In genomic region chr11:10457901-10458300, GRCh38 we compare ENCODE assay signal across 16 cellular contexts. TPM values are rescaled to one million over a fixed set of nuclear protein-coding genes. Genes with fewer than 3 reads are reported as not detected.
DNase-seq lines count a peak whose midpoint lies in the region; ATAC-seq and TF ChIP-seq lines count a peak whose summit lies in the region.
"Had no signal": no experiment of that assay in that cellular context is flagged by ENCODE, and none has a peak within 500 bp of the region (broad histone marks: within the 10 kb centered on the region; RNA-seq: fewer than 3 reads in every experiment).

No MANE protein-coding gene starts in this region.

- H2BK12ac ChIP-seq in H9 (ENCODE audit: insufficient read length, low read depth, low read length): no peak overlapping the region

- peak overlapping the region; percentile 75 for H3K27ac ChIP-seq in CD4-positive, alpha-beta memory T cell (ENCODE audit: low read depth, low read length)
- no peak overlapping the region for H3K27ac ChIP-seq in H9 (ENCODE audit: insufficient read length, low read depth, low read length)
- H3K27ac ChIP-seq in mucosa of rectum (ENCODE audit: low read depth in 2 of 2, low read length in 2 of 2): no peak overlapping the region
- no peak overlapping the region for H3K27ac ChIP-seq in right atrium auricular region
- H3K27ac ChIP-seq: SK-N-MC had no signal

- POLR2A ChIA-PET in CD4-positive, alpha-beta memory T cell (lab: Charles Lee; ENCODE audit: partially characterized antibody): interaction anchor here (2.0 to 5.8 kb wide), 7 partner anchors 12 to 1385 kb away, joined by 5 to 43 read pairs (median 12); partner anchors contain the start of genes EIF4G2, RNF141 and USP47

- H3K27me3 ChIP-seq in CD4-positive, alpha-beta memory T cell (ENCODE audit: insufficient read depth, low read length): no peaks in the 10 kb centered on the region
- H3K27me3 ChIP-seq in H9 (ENCODE audit: insufficient read depth, low read length) (no peaks in the 10 kb centered on the region), mucosa of rectum (ENCODE audit: control insufficient read depth in 2 of 2, insufficient read depth in 2 of 2, low read length in 2 of 2) (no peaks in the 10 kb centered on the region), right atrium auricular region (no peaks in the 10 kb centered on the region)

- no peak for DNase-seq in CD4-positive, alpha-beta memory T cell
- peak; percentile 14 for DNase-seq in H9
- no peak for DNase-seq in activated CD8-positive, alpha-beta memory T cell treated with anti-CD3 and anti-CD28 coated beads, Interleukin-2, amount 10 ng/mL, durations not matched to agents 7 days and 5 days
- DNase-seq in GDM1 (lab: John Stamatoyannopoulos, UW): no peak
- no peak for DNase-seq in right atrium auricular region (ENCODE audit: low spot score)
- DNase-seq in superior temporal gyrus (ENCODE audit: extremely low spot score): no peak
- DNase-seq: central memory CD4-positive, alpha-beta T cell; GF-D8; NCI-H2081 treated with DMSO at 0.1 percent for 48 hours had no signal

- H3K9ac ChIP-seq in H9 (ENCODE audit: extremely low read depth, insufficient read length, low read length): no peak overlapping the region
- no peak overlapping the region for H3K9ac ChIP-seq in mucosa of rectum (ENCODE audit: low read depth in 1 of 2, low read length in 2 of 2)

- H3K36me3 ChIP-seq in CD4-positive, alpha-beta memory T cell (ENCODE audit: insufficient read depth, low read length): peaks cover 18% of the 10 kb centered on the region
- H3K36me3 ChIP-seq in mucosa of rectum (ENCODE audit: control insufficient read depth in 2 of 2, insufficient read depth in 2 of 2, low read length in 2 of 2): peaks cover 9 to 11% of the 10 kb centered on the region in 2 donors
- H3K36me3 ChIP-seq in right atrium auricular region: no peaks in the 10 kb centered on the region
- H3K36me3 ChIP-seq: HAP-1 had no signal

- no peak overlapping the region for H3K18ac ChIP-seq in H9 (ENCODE audit: insufficient read length, low read depth, low read length)

- H4K91ac ChIP-seq in H9 (ENCODE audit: insufficient read length, low read depth, low read length): no peak overlapping the region

- no peaks in the 10 kb centered on the region for H3K27me3 Mint-ChIP-seq in CD4-positive, alpha-beta memory T cell
- peaks cover 3% of the 10 kb centered on the region for H3K27me3 Mint-ChIP-seq in H9 (ENCODE audit: low read depth)
- H3K27me3 Mint-ChIP-seq in activated CD8-positive, alpha-beta memory T cell treated with anti-CD3 and anti-CD28 coated beads, Interleukin-2, amount 10 ng/mL, durations not matched to agents 7 days and 5 days: no peaks in the 10 kb centered on the region

- H3K9me3 ChIP-seq in CD4-positive, alpha-beta memory T cell (ENCODE audit: control insufficient read depth in 1 of 2, low read length in 2 of 2): no peaks in the 10 kb centered on the region
- H3K9me3 ChIP-seq in H9 (ENCODE audit: control insufficient read depth, low read depth, low read length) (no peaks in the 10 kb centered on the region), mucosa of rectum (ENCODE audit: control insufficient read depth in 2 of 2, low read length in 2 of 2) (no peaks in the 10 kb centered on the region), right atrium auricular region (no peaks in the 10 kb centered on the region)
- H3K9me3 ChIP-seq: HAP-1 had no signal

- H2AFZ ChIP-seq in H9 (ENCODE audit: low read length): no peak overlapping the region

- H3K4me1 Mint-ChIP-seq in CD4-positive, alpha-beta memory T cell: peaks cover 42 to 78% (median 63%) of the 10 kb centered on the region in 4 donors
- peaks cover 23 to 34% of the 10 kb centered on the region in 2 experiments for H3K4me1 Mint-ChIP-seq in H9
- peaks cover 56% of the 10 kb centered on the region for H3K4me1 Mint-ChIP-seq in activated CD8-positive, alpha-beta memory T cell treated with anti-CD3 and anti-CD28 coated beads, Interleukin-2, amount 10 ng/mL, durations not matched to agents 7 days and 5 days

- no peak overlapping the region for H3T11ph ChIP-seq in H9 (ENCODE audit: low read length)

- H3K56ac ChIP-seq in H9 (ENCODE audit: insufficient read length, low read depth, low read length): no peak overlapping the region

- CTCF ChIA-PET in CD4-positive, alpha-beta memory T cell (lab: Charles Lee; ENCODE audit: partially characterized antibody): interaction anchor here (0.9 to 7.1 kb wide), 4 partner anchors 38 to 279 kb away, joined by 3 to 52 read pairs (median 16); partner anchors contain the start of gene RNF141
- CTCF ChIA-PET in activated CD8-positive, alpha-beta memory T cell treated with anti-CD3 and anti-CD28 coated beads, Interleukin-2, amount 10 ng/mL, durations not matched to agents 7 days and 5 days (lab: Charles Lee): interaction anchor here (1.9 to 4.8 kb wide), 3 partner anchors 44 to 83 kb away, joined by 7 to 24 read pairs (median 17); partner anchors contain the start of gene RNF141

- H2BK5ac ChIP-seq in H9 (ENCODE audit: insufficient read length, low read length): no peak overlapping the region

- H3K4me3 Mint-ChIP-seq in CD4-positive, alpha-beta memory T cell: peak overlapping the region; percentile 90 to 96 (median 93)
- H3K4me3 Mint-ChIP-seq in H9: no peak overlapping the region; a peak in 1 of 5 replicates
- H3K4me3 Mint-ChIP-seq in activated CD8-positive, alpha-beta memory T cell treated with anti-CD3 and anti-CD28 coated beads, Interleukin-2, amount 10 ng/mL, durations not matched to agents 7 days and 5 days: peak overlapping the region; percentile 93

- H2AK5ac ChIP-seq in H9 (ENCODE audit: insufficient read length, low read length): no peak overlapping the region

- peak overlapping the region in 1 of 2 donors; percentile 53 for H3K4me3 ChIP-seq in CD4-positive, alpha-beta memory T cell (ENCODE audit: low read length in 2 of 2)
- H3K4me3 ChIP-seq in mucosa of rectum (ENCODE audit: low read length in 2 of 2) (peak overlapping the region; percentile 11 to 44), right atrium auricular region (no peak overlapping the region)
- H3K4me3 ChIP-seq: HAP-1, SK-N-MC had no signal

- H2BK15ac ChIP-seq in H9 (ENCODE audit: low read depth, low read length): no peak overlapping the region

- H3K9me3 Mint-ChIP-seq in CD4-positive, alpha-beta memory T cell: no peaks in the 10 kb centered on the region
- H3K9me3 Mint-ChIP-seq in H9: no peaks in the 10 kb centered on the region
- no peaks in the 10 kb centered on the region for H3K9me3 Mint-ChIP-seq in activated CD8-positive, alpha-beta memory T cell treated with anti-CD3 and anti-CD28 coated beads, Interleukin-2, amount 10 ng/mL, durations not matched to agents 7 days and 5 days (ENCODE audit: low read depth)
- H3K9me3 Mint-ChIP-seq: activated naive CD4-positive, alpha-beta T cell treated with anti-CD3 and anti-CD28 coated beads, Interleukin-2, amount 50 U/mL, for 72 hours; nephron had no signal

- intact Hi-C loops in CD4-positive, alpha-beta memory T cell (cut with micrococcal nuclease): loop anchor here (5.0 to 10.0 kb wide), 5 partner anchors 34 to 1384 kb away; partner anchors contain the start of genes ADM, EIF4G2 and USP47

- no peak overlapping the region for H2BK20ac ChIP-seq in H9 (ENCODE audit: low read depth, low read length, poor library complexity, severe bottlenecking)

- no peak overlapping the region for H3K14ac ChIP-seq in H9 (ENCODE audit: insufficient read depth, low read length)

- H4K8ac ChIP-seq in H9 (replicated peaks; ENCODE audit: insufficient read length, low read depth, low read length): no peak overlapping the region

- peak overlapping the region; percentile 94 to 98 (median 96) for H3K27ac Mint-ChIP-seq in CD4-positive, alpha-beta memory T cell
- peak overlapping the region in 1 of 3 experiments; percentile 41; a peak in 1 of 7 replicates for H3K27ac Mint-ChIP-seq in H9
- H3K27ac Mint-ChIP-seq in activated CD8-positive, alpha-beta memory T cell treated with anti-CD3 and anti-CD28 coated beads, Interleukin-2, amount 10 ng/mL, durations not matched to agents 7 days and 5 days: peak overlapping the region; percentile 61
- H3K27ac Mint-ChIP-seq: nephron had no signal

- ATAC-seq in activated CD8-positive, alpha-beta memory T cell treated with anti-CD3 and anti-CD28 coated beads, Interleukin-2, amount 10 ng/mL, durations not matched to agents 7 days and 5 days: no peak
- ATAC-seq in HG02852 (IDR thresholded peaks at IDR 0.05; ENCODE audit: unreplicated experiment): no peak
- ATAC-seq: activated naive CD4-positive, alpha-beta T cell treated with anti-CD3 and anti-CD28 coated beads, Interleukin-2, amount 50 U/mL, for 72 hours; sciatic nerve had no signal

- H3K79me1 ChIP-seq in H9 (ENCODE audit: insufficient read depth, low read depth, low read length, poor library complexity, severe bottlenecking): no peaks in the 10 kb centered on the region

- H4K20me1 ChIP-seq in H9 (ENCODE audit: control insufficient read depth, insufficient read depth, insufficient read length): no peaks in the 10 kb centered on the region

- no peaks in the 10 kb centered on the region for H3K79me2 ChIP-seq in H9 (ENCODE audit: insufficient read depth, low read length)

- H3K4me2 ChIP-seq in H9 (ENCODE audit: insufficient read depth, insufficient read length, low read length): no peak overlapping the region

- no peak overlapping the region for H3K23ac ChIP-seq in H9 (ENCODE audit: insufficient read length, low read depth, low read length)

- no peaks in the 10 kb centered on the region for H3K23me2 ChIP-seq in H9 (ENCODE audit: insufficient read length, low read depth, low read length, poor library complexity, severe bottlenecking)

- no peak overlapping the region for H3K4ac ChIP-seq in H9 (ENCODE audit: low read depth, low read length)

- H2BK120ac ChIP-seq in H9 (ENCODE audit: low read depth, low read length, poor library complexity, severe bottlenecking): no peak overlapping the region

- H3K4me1 ChIP-seq in CD4-positive, alpha-beta memory T cell (ENCODE audit: insufficient read depth, low read length): peaks cover 78% of the 10 kb centered on the region
- H3K4me1 ChIP-seq in H9 (ENCODE audit: insufficient read depth, low read length) (peaks cover 9% of the 10 kb centered on the region; the same call in 1 of the 2 replicates), mucosa of rectum (ENCODE audit: control insufficient read depth in 2 of 2, insufficient read depth in 2 of 2, low read length in 2 of 2) (peaks cover 16 to 18% of the 10 kb centered on the region in 2 donors), right atrium auricular region (peaks cover 0 to 13% of the 10 kb centered on the region in 2 donors)
- H3K4me1 ChIP-seq: HAP-1 had no signal

- no peak for TF ChIP-seq CTCF in H9 (conservative IDR thresholded peaks at IDR 0.05)
- no peak for TF ChIP-seq CTCF in right atrium auricular region (IDR thresholded peaks at IDR 0.05)

- peaks cover 16 to 31% of the 10 kb centered on the region in 2 donors for H3K36me3 Mint-ChIP-seq in CD4-positive, alpha-beta memory T cell
- no peaks in the 10 kb centered on the region; a peak in 1 of 7 replicates for H3K36me3 Mint-ChIP-seq in H9 (ENCODE audit: insufficient read depth in 1 of 3, low read depth in 3 of 3)
- H3K36me3 Mint-ChIP-seq in activated CD8-positive, alpha-beta memory T cell treated with anti-CD3 and anti-CD28 coated beads, Interleukin-2, amount 10 ng/mL, durations not matched to agents 7 days and 5 days: peaks cover 14% of the 10 kb centered on the region

- no peak overlapping the region for H4K5ac ChIP-seq in H9 (ENCODE audit: insufficient read length, low read depth, low read length)

RNA-seq across cellular contexts. Expression of gene AMPD3, which starts 2.8 kb away (rescaled TPM):
- total RNA-seq in CD4-positive, alpha-beta memory T cell: 10 to 100 TPM; 42.1 to 43.4 TPM
- polyA plus RNA-seq in CD4-positive, alpha-beta memory T cell: 10 to 100 TPM; 10.9 to 18.2 TPM
- total RNA-seq in H9 (2021) (4.6 and 5.9 TPM in 2 replicates), right atrium auricular region (1 to 10 TPM; 2.8 to 5.3 TPM)
- total RNA-seq in activated CD8-positive, alpha-beta memory T cell treated with anti-CD3 and anti-CD28 coated beads, Interleukin-2, amount 10 ng/mL, durations not matched to agents 7 days and 5 days: 10 to 100 TPM in 1 of 2 experiments, 1 to 10 TPM in 1; 8.8 to 13.4 TPM

Comparison
In these comparisons a context has a peak if more than half of its experiments do, and no peak if none do; other contexts are left out.
1. H3K4me3 ChIP-seq: peak in mucosa of rectum (2 of 2); none in right atrium auricular region (0 of 2).
2. H3K4me3 Mint-ChIP-seq: peak in CD4-positive, alpha-beta memory T cell (8 of 8) and activated CD8-positive, alpha-beta memory T cell treated with anti-CD3 and anti-CD28 coated beads, Interleukin-2, amount 10 ng/mL, durations not matched to agents 7 days and 5 days (single experiment); none in H9 (0 of 2).